In genomic region chr2:66915237-66915636, GRCh38 we compare ENCODE assay signal across 20 cellular contexts.
DNase-seq lines count a peak whose midpoint lies in the region; ATAC-seq and TF ChIP-seq lines count a peak whose summit lies in the region.
"Had no signal": no experiment of that assay in that cellular context is flagged by ENCODE, and none has a peak within 500 bp of the region (broad histone marks: within the 10 kb centered on the region; RNA-seq: fewer than 3 reads in every experiment).

No MANE protein-coding gene starts in this region.

- no peak for TF ChIP-seq CTCF in SK-N-SH (IDR thresholded peaks at IDR 0.05)
- TF ChIP-seq CTCF in cardiac fibroblast (IDR thresholded peaks at IDR 0.05; ENCODE audit: low read depth, low read length) = no peak

- H3K27me3 ChIP-seq in SK-N-SH (ENCODE audit: insufficient read depth) = no peaks in the 10 kb centered on the region

- no peak for DNase-seq in SK-N-SH
- DNase-seq in cardiac fibroblast (ENCODE audit: low read depth in 2 of 2) = peak; percentile 12 to 19
- peak; percentile 5 for DNase-seq in glomerular visceral epithelial cell (ENCODE audit: extremely low spot score)
- DNase-seq in left lobe of liver (ENCODE audit: low spot score) = no peak
- DNase-seq: C1 segment of cervical spinal cord, DMS79 treated with DMSO at 0.1 percent for 48 hours, GDM1, NCI-H1105, NCI-H1694, NCI-H510A treated with DMSO at 0.1 percent for 48 hours, NCI-H82, PC-3 had no signal

- ATAC-seq in SK-N-SH treated with all-trans-retinoic acid at 6 μM for 48 hours (no peak), GM21529 (IDR thresholded peaks at IDR 0.05; ENCODE audit: unreplicated experiment) (no peak), HG02678 (IDR thresholded peaks at IDR 0.05; ENCODE audit: unreplicated experiment) (no peak), left lobe of liver (no peak)
- ATAC-seq in activated CD4-positive, CD25-positive, alpha-beta regulatory T cell treated with anti-CD3 and anti-CD28 coated beads, Interleukin-2, amount 50 U/mL, for 24 hours = no peak
- ATAC-seq: HepG2, PC-3 had no signal

- H3K9me3 ChIP-seq in SK-N-SH = no peaks in the 10 kb centered on the region

- CTCF ChIA-PET in SK-N-SH (lab: Yijun Ruan, JAX) = interaction anchor here (1.1 kb wide), 1 partner anchor 10 kb away, joined by 3 read pairs; no protein-coding TSS in a partner anchor

- POLR2A ChIA-PET in SK-N-SH (lab: Yijun Ruan, JAX) = no interaction called here

- H3K4me3 ChIP-seq in SK-N-SH (ENCODE audit: low read depth in 2 of 2, low read length in 1 of 2) (no peak overlapping the region), cardiac fibroblast (replicated peaks in 1 of 2; ENCODE audit: low read depth in 2 of 2, low read length in 2 of 2) (no peak overlapping the region)

- no peak for TF ChIP-seq EP300 in SK-N-SH (IDR thresholded peaks at IDR 0.05; ENCODE audit: borderline replicate concordance in 1 of 2, low read depth in 1 of 2, low read length in 1 of 2)

- H3K36me3 ChIP-seq in SK-N-SH (replicated peaks in 1 of 2; ENCODE audit: control insufficient read depth in 1 of 2, insufficient read depth in 2 of 2, low read length in 1 of 2) = no peaks in the 10 kb centered on the region

- no peaks in the 10 kb centered on the region for H3K4me1 ChIP-seq in SK-N-SH (ENCODE audit: control insufficient read depth in 1 of 2, insufficient read depth in 2 of 2, low read depth in 1 of 2, low read length in 1 of 2)

- H2AFZ ChIP-seq in SK-N-SH (ENCODE audit: low read depth) = peak overlapping the region; percentile 65

- 77% methylated on average over 2 of the region's 2 CpGs for WGBS in SK-N-SH (ENCODE audit: low lambda C conversion rate)

- H3K27ac ChIP-seq in SK-N-SH (ENCODE audit: low read depth in 2 of 2, low read length in 1 of 2) = no peak overlapping the region
- H3K27ac ChIP-seq: 22Rv1, KMS-11, RWPE1 had no signal

- TF ChIP-seq RAD21 in SK-N-SH (IDR thresholded peaks at IDR 0.05; ENCODE audit: low read length) = no peak

- no peaks in the 10 kb centered on the region for H3F3A ChIP-seq in SK-N-SH (replicated peaks; ENCODE audit: insufficient read depth)

- no peaks in the 10 kb centered on the region for H4K20me1 ChIP-seq in SK-N-SH (ENCODE audit: insufficient read depth)

- H3K4me2 ChIP-seq in SK-N-SH = no peak overlapping the region
- H3K4me2 ChIP-seq: KMS-11 had no signal

- no peaks in the 10 kb centered on the region for H3K79me2 ChIP-seq in SK-N-SH (ENCODE audit: insufficient read depth)

- no peaks in the 10 kb centered on the region for H3K9me2 ChIP-seq in SK-N-SH

- H3K9ac ChIP-seq in SK-N-SH = no peak overlapping the region
- H3K9ac ChIP-seq: KMS-11 had no signal

TF ChIP-seq in SK-N-SH, 30 proteins besides CTCF, POLR2A, EP300 and RAD21 (continues in another document):
- TF ChIP-seq EZH2phosphoT487 (IDR thresholded peaks at IDR 0.05; ENCODE audit: borderline replicate concordance, low read depth) (no peak), TAF1 (IDR thresholded peaks at IDR 0.05; ENCODE audit: borderline replicate concordance, low read depth, low read length) (no peak), TCF12 (IDR thresholded peaks at IDR 0.05) (no peak), TEAD4 (IDR thresholded peaks at IDR 0.05; ENCODE audit: borderline replicate concordance, insufficient read depth) (no peak), FOSL2 (IDR thresholded peaks at IDR 0.05; ENCODE audit: borderline replicate concordance, low read depth) (no peak), RCOR1 (IDR thresholded peaks at IDR 0.05; ENCODE audit: low read length) (no peak), FOXM1 (IDR thresholded peaks at IDR 0.05; ENCODE audit: low read depth) (no peak), ZBTB33 (IDR thresholded peaks at IDR 0.05; ENCODE audit: borderline replicate concordance, low read depth) (no peak), USF2 (IDR thresholded peaks at IDR 0.05; ENCODE audit: borderline replicate concordance, low read depth, low read length) (no peak), IRF3 (IDR thresholded peaks at IDR 0.05; ENCODE audit: low read depth, low read length) (no peak), NFIC (IDR thresholded peaks at IDR 0.05; ENCODE audit: borderline replicate concordance) (no peak), FOXJ3 (CRISPR knock-in tag; IDR thresholded peaks at IDR 0.05) (no peak)

TF ChIP-seq in SK-N-SH treated with all-trans-retinoic acid at 6 μM for 48 hours, 23 proteins besides CTCF, POLR2A, EP300 and RAD21:
- TF ChIP-seq ZNF565 (CRISPR knock-in tag; conservative IDR thresholded peaks at IDR 0.05; ENCODE audit: low read depth) (no peak), PPARA (CRISPR knock-in tag; IDR thresholded peaks at IDR 0.05; ENCODE audit: borderline replicate concordance) (no peak)

Comparison
In these comparisons a context has a peak if more than half of its experiments do, and no peak if none do; other contexts are left out.
1. DNase-seq: peak in cardiac fibroblast (2 of 2) and glomerular visceral epithelial cell (single experiment); none in SK-N-SH (single experiment) and left lobe of liver (single experiment).